9 cellular contexts compared by ENCODE assay signal in genomic region chr6:20919677-20920385, GRCh38.
DNase-seq lines count a peak whose midpoint lies in the region; ATAC-seq and TF ChIP-seq lines count a peak whose summit lies in the region.
"Had no signal": no experiment of that assay in that cellular context is flagged by ENCODE, and none has a peak within 500 bp of the region (broad histone marks: within the 10 kb centered on the region; RNA-seq: fewer than 3 reads in every experiment).

No MANE protein-coding gene starts in this region.

- H3K9me3 Mint-ChIP-seq in activated CD8-positive, alpha-beta T cell treated with anti-CD3 and anti-CD28 coated beads for 36 hours, result peaks cover 8% of the 10 kb centered on the region
- peaks cover 13% of the 10 kb centered on the region for H3K9me3 Mint-ChIP-seq in activated CD8-positive, alpha-beta T cell treated with anti-CD3 and anti-CD28 coated beads, Interleukin-2, amount 10 ng/mL, durations not matched to agents 7 days and 5 days (ENCODE audit: insufficient read depth)

- no peaks in the 10 kb centered on the region for H3K79me1 ChIP-seq in mesendoderm (ENCODE audit: low read length)

- peaks cover 14% of the 10 kb centered on the region for H3K4me1 Mint-ChIP-seq in activated CD8-positive, alpha-beta T cell treated with anti-CD3 and anti-CD28 coated beads for 36 hours (ENCODE audit: low read depth)
- no peaks in the 10 kb centered on the region for H3K4me1 Mint-ChIP-seq in activated CD8-positive, alpha-beta T cell treated with anti-CD3 and anti-CD28 coated beads, Interleukin-2, amount 10 ng/mL, durations not matched to agents 7 days and 5 days (ENCODE audit: low read depth)

- H4K5ac ChIP-seq in mesendoderm (ENCODE audit: low read length), result no peak overlapping the region

- no peaks in the 10 kb centered on the region for H3K4me1 ChIP-seq in mesendoderm (ENCODE audit: control insufficient read depth, low read depth, low read length)

- no peak overlapping the region for H3K23ac ChIP-seq in mesendoderm (ENCODE audit: low read length)

- H3K36me3 ChIP-seq in mesendoderm (ENCODE audit: control insufficient read depth, insufficient read depth, low read length), result no peaks in the 10 kb centered on the region

- peaks cover 20% of the 10 kb centered on the region for H3K36me3 Mint-ChIP-seq in activated CD8-positive, alpha-beta T cell treated with anti-CD3 and anti-CD28 coated beads for 36 hours (ENCODE audit: low read depth)
- peaks cover 12% of the 10 kb centered on the region for H3K36me3 Mint-ChIP-seq in activated CD8-positive, alpha-beta T cell treated with anti-CD3 and anti-CD28 coated beads, Interleukin-2, amount 10 ng/mL, durations not matched to agents 7 days and 5 days (ENCODE audit: low read depth)

- POLR2A ChIA-PET in activated CD8-positive, alpha-beta T cell treated with anti-CD3 and anti-CD28 coated beads for 36 hours (lab: Charles Lee), result no interaction called here
- POLR2A ChIA-PET in activated CD8-positive, alpha-beta T cell treated with anti-CD3 and anti-CD28 coated beads, Interleukin-2, amount 10 ng/mL, durations not matched to agents 7 days and 5 days (lab: Charles Lee), result no interaction called here

- H3K4ac ChIP-seq in mesendoderm (ENCODE audit: low read depth, low read length), result no peak overlapping the region

- TF ChIP-seq CTCF in activated CD8-positive, alpha-beta T cell treated with anti-CD3 and anti-CD28 coated beads for 36 hours (IDR thresholded peaks at IDR 0.05), result no peak

- CTCF ChIA-PET in activated CD8-positive, alpha-beta T cell treated with anti-CD3 and anti-CD28 coated beads for 36 hours (lab: Charles Lee), result no interaction called here
- CTCF ChIA-PET in activated CD8-positive, alpha-beta T cell treated with anti-CD3 and anti-CD28 coated beads, Interleukin-2, amount 10 ng/mL, durations not matched to agents 7 days and 5 days (lab: Charles Lee), result no interaction called here

- H3K79me2 ChIP-seq in mesendoderm (ENCODE audit: control insufficient read depth, insufficient read depth, low read length), result no peaks in the 10 kb centered on the region

- peak; percentile 87 for ATAC-seq in activated CD8-positive, alpha-beta T cell treated with anti-CD3 and anti-CD28 coated beads for 36 hours
- no peak for ATAC-seq in activated CD8-positive, alpha-beta T cell treated with anti-CD3 and anti-CD28 coated beads, Interleukin-2, amount 10 ng/mL, durations not matched to agents 7 days and 5 days
- peak; percentile 78 for ATAC-seq in GM21825 (IDR thresholded peaks at IDR 0.05; ENCODE audit: unreplicated experiment)
- ATAC-seq in HG03521 (IDR thresholded peaks at IDR 0.05; ENCODE audit: unreplicated experiment), result peak; percentile 82

- H3K9ac ChIP-seq in mesendoderm (ENCODE audit: low read length), result no peak overlapping the region

- no peak overlapping the region for H3K4me3 Mint-ChIP-seq in activated CD8-positive, alpha-beta T cell treated with anti-CD3 and anti-CD28 coated beads for 36 hours
- H3K4me3 Mint-ChIP-seq in activated CD8-positive, alpha-beta T cell treated with anti-CD3 and anti-CD28 coated beads, Interleukin-2, amount 10 ng/mL, durations not matched to agents 7 days and 5 days, result no peak overlapping the region

- H3K27me3 ChIP-seq in mesendoderm (ENCODE audit: insufficient read depth, low read length, poor library complexity), result no peaks in the 10 kb centered on the region

- WGBS in mesendoderm (ENCODE audit: extremely low coverage, insufficient coverage, low lambda C conversion rate), result no CpG with 5 or more reads among the region's 4 CpGs

- no peak overlapping the region for H3K56ac ChIP-seq in mesendoderm (ENCODE audit: low read length)

- no peak overlapping the region for H2BK120ac ChIP-seq in mesendoderm (ENCODE audit: low read depth, low read length)

- no peak overlapping the region for H2BK5ac ChIP-seq in mesendoderm (ENCODE audit: low read length)

- H3K18ac ChIP-seq in mesendoderm (ENCODE audit: low read length), result no peak overlapping the region

- no peaks in the 10 kb centered on the region for H3K27me3 Mint-ChIP-seq in activated CD8-positive, alpha-beta T cell treated with anti-CD3 and anti-CD28 coated beads for 36 hours
- H3K27me3 Mint-ChIP-seq in activated CD8-positive, alpha-beta T cell treated with anti-CD3 and anti-CD28 coated beads, Interleukin-2, amount 10 ng/mL, durations not matched to agents 7 days and 5 days (ENCODE audit: low read depth), result no peaks in the 10 kb centered on the region

- H3K27ac Mint-ChIP-seq in activated CD8-positive, alpha-beta T cell treated with anti-CD3 and anti-CD28 coated beads for 36 hours, result peak overlapping the region; percentile 42
- H3K27ac Mint-ChIP-seq in activated CD8-positive, alpha-beta T cell treated with anti-CD3 and anti-CD28 coated beads, Interleukin-2, amount 10 ng/mL, durations not matched to agents 7 days and 5 days, result no peak overlapping the region

- peak; percentile 5 for DNase-seq in activated CD8-positive, alpha-beta T cell treated with anti-CD3 and anti-CD28 coated beads for 36 hours
- DNase-seq in activated CD8-positive, alpha-beta T cell treated with anti-CD3 and anti-CD28 coated beads, Interleukin-2, amount 10 ng/mL, durations not matched to agents 7 days and 5 days, result no peak
- DNase-seq in mesendoderm, result peak; percentile 25
- DNase-seq in COLO829 (ENCODE audit: low spot score), result no peak
- no peak for DNase-seq in NOMO-1 treated with DMSO at 0.1 percent for 48 hours (lab: John Stamatoyannopoulos, UW; ENCODE audit: unreplicated experiment)
- no peak for DNase-seq in inferior parietal cortex (ENCODE audit: extremely low spot score)
- DNase-seq: NCI-H2081 treated with DMSO at 0.1 percent for 48 hours had no signal

- no peak overlapping the region for H4K8ac ChIP-seq in mesendoderm (ENCODE audit: low read depth, low read length)

- H3K4me3 ChIP-seq in mesendoderm (ENCODE audit: low read length), result no peak overlapping the region

- no peak overlapping the region for H2AK5ac ChIP-seq in mesendoderm (ENCODE audit: low read length)

- H3K4me2 ChIP-seq in mesendoderm (ENCODE audit: low read length), result no peak overlapping the region

- no peak overlapping the region for H2BK15ac ChIP-seq in mesendoderm (replicated peaks; ENCODE audit: low read depth)

- intact Hi-C loops in activated CD8-positive, alpha-beta T cell treated with anti-CD3 and anti-CD28 coated beads for 36 hours (cut with micrococcal nuclease), result no loop called here

- no peak overlapping the region for H3K27ac ChIP-seq in mesendoderm (ENCODE audit: low read depth, low read length)

Comparison
In these comparisons a context has a peak if more than half of its experiments do, and no peak if none do; other contexts are left out.
1. DNase-seq: peak in activated CD8-positive, alpha-beta T cell treated with anti-CD3 and anti-CD28 coated beads for 36 hours (single experiment) and mesendoderm (single experiment); none in activated CD8-positive, alpha-beta T cell treated with anti-CD3 and anti-CD28 coated beads, Interleukin-2, amount 10 ng/mL, durations not matched to agents 7 days and 5 days (single experiment), COLO829 (single experiment), NOMO-1 treated with DMSO at 0.1 percent for 48 hours (single experiment) and inferior parietal cortex (single experiment).